In the genomic region with DNA sequence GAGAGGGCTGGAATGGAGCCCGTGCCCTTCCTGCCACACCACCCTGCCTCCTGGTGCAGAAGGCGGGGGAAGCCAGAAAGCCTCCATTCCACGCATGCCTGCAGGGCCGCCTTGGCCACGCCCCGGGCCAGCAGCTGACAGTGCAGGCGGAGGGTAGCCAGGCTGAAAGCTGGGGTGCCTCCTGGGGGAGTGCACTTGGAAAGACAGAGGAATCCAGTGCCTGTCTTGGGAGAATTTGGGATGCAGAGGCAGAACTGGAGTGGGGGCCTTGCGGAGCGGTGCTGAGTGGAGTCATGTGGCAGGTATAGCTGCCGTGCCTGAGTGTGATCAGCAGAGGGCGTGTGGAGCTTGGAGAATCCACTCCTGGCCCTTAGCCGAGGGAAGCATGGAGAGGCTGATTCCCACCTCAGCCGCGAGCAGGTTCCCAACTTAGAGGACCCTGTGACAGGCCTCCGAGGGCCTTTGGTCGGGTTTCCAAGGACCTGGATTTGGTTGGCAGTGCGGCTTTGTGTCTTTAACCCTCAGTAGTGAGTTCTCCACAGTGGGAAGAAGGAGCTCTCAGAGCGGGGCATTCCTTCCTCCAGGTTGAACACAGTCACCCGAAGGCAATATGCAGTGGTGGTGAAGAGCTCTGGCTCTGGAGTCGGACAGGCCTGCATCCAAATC, we compare ENCODE assay signal across 1 cellular context.
TF ChIP-seq lines count a peak whose summit lies in the region.

No MANE protein-coding gene starts in this region.

TF ChIP-seq in HepG2, 621 proteins besides CTCF, POLR2A, EP300 and RAD21 (continued from another document and continues in another):
- TF ChIP-seq, protein P1, sequence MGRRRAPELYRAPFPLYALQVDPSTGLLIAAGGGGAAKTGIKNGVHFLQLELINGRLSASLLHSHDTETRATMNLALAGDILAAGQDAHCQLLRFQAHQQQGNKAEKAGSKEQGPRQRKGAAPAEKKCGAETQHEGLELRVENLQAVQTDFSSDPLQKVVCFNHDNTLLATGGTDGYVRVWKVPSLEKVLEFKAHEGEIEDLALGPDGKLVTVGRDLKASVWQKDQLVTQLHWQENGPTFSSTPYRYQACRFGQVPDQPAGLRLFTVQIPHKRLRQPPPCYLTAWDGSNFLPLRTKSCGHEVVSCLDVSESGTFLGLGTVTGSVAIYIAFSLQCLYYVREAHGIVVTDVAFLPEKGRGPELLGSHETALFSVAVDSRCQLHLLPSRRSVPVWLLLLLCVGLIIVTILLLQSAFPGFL (CRISPR knock-in tag; IDR thresholded peaks at IDR 0.05): no peak
- TF ChIP-seq, protein P2, sequence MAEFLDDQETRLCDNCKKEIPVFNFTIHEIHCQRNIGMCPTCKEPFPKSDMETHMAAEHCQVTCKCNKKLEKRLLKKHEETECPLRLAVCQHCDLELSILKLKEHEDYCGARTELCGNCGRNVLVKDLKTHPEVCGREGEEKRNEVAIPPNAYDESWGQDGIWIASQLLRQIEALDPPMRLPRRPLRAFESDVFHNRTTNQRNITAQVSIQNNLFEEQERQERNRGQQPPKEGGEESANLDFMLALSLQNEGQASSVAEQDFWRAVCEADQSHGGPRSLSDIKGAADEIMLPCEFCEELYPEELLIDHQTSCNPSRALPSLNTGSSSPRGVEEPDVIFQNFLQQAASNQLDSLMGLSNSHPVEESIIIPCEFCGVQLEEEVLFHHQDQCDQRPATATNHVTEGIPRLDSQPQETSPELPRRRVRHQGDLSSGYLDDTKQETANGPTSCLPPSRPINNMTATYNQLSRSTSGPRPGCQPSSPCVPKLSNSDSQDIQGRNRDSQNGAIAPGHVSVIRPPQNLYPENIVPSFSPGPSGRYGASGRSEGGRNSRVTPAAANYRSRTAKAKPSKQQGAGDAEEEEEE (CRISPR knock-in tag; IDR thresholded peaks at IDR 0.05; ENCODE audit: borderline replicate concordance): no peak
- TF ChIP-seq NR2C2 (CRISPR knock-in tag; IDR thresholded peaks at IDR 0.05; ENCODE audit: borderline replicate concordance) (0 out of 2 replicates have a peak, but pooled peaks have one; percentile 30), GTF2F1 (IDR thresholded peaks at IDR 0.05; ENCODE audit: low read length) (no peak), KDM6A (CRISPR knock-in tag; IDR thresholded peaks at IDR 0.05; ENCODE audit: low read depth) (no peak), ZBTB38 (CRISPR knock-in tag; IDR thresholded peaks at IDR 0.05) (no peak; the same call in 1 of the 2 replicates), U2AF2 (IDR thresholded peaks at IDR 0.05; ENCODE audit: low read depth, low read length) (no peak), ZNF143 (CRISPR knock-in tag; IDR thresholded peaks at IDR 0.05) (no peak), ZNF790 (CRISPR knock-in tag; IDR thresholded peaks at IDR 0.05; ENCODE audit: borderline replicate concordance) (no peak), ZNF749 (CRISPR knock-in tag; IDR thresholded peaks at IDR 0.05; ENCODE audit: borderline replicate concordance) (0 out of 2 replicates have a peak, but pooled peaks have one; percentile 15), ZNF644 (CRISPR knock-in tag; IDR thresholded peaks at IDR 0.05; ENCODE audit: low read depth) (no peak), HOXA3 (CRISPR knock-in tag; IDR thresholded peaks at IDR 0.05) (peak; percentile 23; the same call in 1 of the 2 replicates), ARNT2 (CRISPR knock-in tag; IDR thresholded peaks at IDR 0.05; ENCODE audit: low read depth) (no peak), ZBTB3 (CRISPR knock-in tag; IDR thresholded peaks at IDR 0.05; ENCODE audit: borderline replicate concordance, low read depth) (no peak), SNAPC2 (CRISPR knock-in tag; IDR thresholded peaks at IDR 0.05) (peak; percentile 61; the same call in 1 of the 2 replicates), KLF12 (CRISPR knock-in tag; IDR thresholded peaks at IDR 0.05; ENCODE audit: borderline replicate concordance) (no peak), FOXA1 (IDR thresholded peaks at IDR 0.05) (no peak), FOXA1 (CRISPR knock-in tag; IDR thresholded peaks at IDR 0.05) (no peak), MTF2 (CRISPR knock-in tag; IDR thresholded peaks at IDR 0.05; ENCODE audit: borderline replicate concordance) (no peak), AGO2 (optimal IDR thresholded peaks at IDR 0.05; ENCODE audit: low read depth, low read length) (peak; percentile 87), DNMT1 (CRISPR knock-in tag; IDR thresholded peaks at IDR 0.05) (no peak), TBX2 (CRISPR knock-in tag; IDR thresholded peaks at IDR 0.05; ENCODE audit: borderline replicate concordance) (no peak), IRF2 (CRISPR knock-in tag; IDR thresholded peaks at IDR 0.05) (peak; percentile 44), CENPX (CRISPR knock-in tag; IDR thresholded peaks at IDR 0.05) (no peak), EZH2 (conservative IDR thresholded peaks at IDR 0.05; ENCODE audit: low read depth, low read length) (no peak), ZNF20 (CRISPR knock-in tag; IDR thresholded peaks at IDR 0.05) (no peak), RCOR2 (CRISPR knock-in tag; IDR thresholded peaks at IDR 0.05) (no peak), ZNF781 (CRISPR knock-in tag; IDR thresholded peaks at IDR 0.05; ENCODE audit: borderline replicate concordance, not compliant biosample characterization) (no peak), TMF1 (CRISPR knock-in tag; IDR thresholded peaks at IDR 0.05; ENCODE audit: low read depth) (no peak), ZFY (CRISPR knock-in tag; IDR thresholded peaks at IDR 0.05) (0 out of 2 replicates have a peak, but pooled peaks have one; percentile 23), ZNF337 (CRISPR knock-in tag; IDR thresholded peaks at IDR 0.05; ENCODE audit: borderline replicate concordance, low read depth) (no peak), XRCC5 (optimal IDR thresholded peaks at IDR 0.05; ENCODE audit: low read length) (peak; percentile 68), GPN1 (CRISPR knock-in tag; IDR thresholded peaks at IDR 0.05; ENCODE audit: borderline replicate concordance) (no peak)
- TF ChIP-seq, protein P3, sequence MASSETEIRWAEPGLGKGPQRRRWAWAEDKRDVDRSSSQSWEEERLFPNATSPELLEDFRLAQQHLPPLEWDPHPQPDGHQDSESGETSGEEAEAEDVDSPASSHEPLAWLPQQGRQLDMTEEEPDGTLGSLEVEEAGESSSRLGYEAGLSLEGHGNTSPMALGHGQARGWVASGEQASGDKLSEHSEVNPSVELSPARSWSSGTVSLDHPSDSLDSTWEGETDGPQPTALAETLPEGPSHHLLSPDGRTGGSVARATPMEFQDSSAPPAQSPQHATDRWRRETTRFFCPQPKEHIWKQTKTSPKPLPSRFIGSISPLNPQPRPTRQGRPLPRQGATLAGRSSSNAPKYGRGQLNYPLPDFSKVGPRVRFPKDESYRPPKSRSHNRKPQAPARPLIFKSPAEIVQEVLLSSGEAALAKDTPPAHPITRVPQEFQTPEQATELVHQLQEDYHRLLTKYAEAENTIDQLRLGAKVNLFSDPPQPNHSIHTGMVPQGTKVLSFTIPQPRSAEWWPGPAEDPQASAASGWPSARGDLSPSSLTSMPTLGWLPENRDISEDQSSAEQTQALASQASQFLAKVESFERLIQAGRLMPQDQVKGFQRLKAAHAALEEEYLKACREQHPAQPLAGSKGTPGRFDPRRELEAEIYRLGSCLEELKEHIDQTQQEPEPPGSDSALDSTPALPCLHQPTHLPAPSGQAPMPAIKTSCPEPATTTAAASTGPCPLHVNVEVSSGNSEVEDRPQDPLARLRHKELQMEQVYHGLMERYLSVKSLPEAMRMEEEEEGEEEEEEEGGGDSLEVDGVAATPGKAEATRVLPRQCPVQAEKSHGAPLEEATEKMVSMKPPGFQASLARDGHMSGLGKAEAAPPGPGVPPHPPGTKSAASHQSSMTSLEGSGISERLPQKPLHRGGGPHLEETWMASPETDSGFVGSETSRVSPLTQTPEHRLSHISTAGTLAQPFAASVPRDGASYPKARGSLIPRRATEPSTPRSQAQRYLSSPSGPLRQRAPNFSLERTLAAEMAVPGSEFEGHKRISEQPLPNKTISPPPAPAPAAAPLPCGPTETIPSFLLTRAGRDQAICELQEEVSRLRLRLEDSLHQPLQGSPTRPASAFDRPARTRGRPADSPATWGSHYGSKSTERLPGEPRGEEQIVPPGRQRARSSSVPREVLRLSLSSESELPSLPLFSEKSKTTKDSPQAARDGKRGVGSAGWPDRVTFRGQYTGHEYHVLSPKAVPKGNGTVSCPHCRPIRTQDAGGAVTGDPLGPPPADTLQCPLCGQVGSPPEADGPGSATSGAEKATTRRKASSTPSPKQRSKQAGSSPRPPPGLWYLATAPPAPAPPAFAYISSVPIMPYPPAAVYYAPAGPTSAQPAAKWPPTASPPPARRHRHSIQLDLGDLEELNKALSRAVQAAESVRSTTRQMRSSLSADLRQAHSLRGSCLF (CRISPR knock-in tag; IDR thresholded peaks at IDR 0.05; ENCODE audit: borderline replicate concordance): no peak
- TF ChIP-seq, protein P4, sequence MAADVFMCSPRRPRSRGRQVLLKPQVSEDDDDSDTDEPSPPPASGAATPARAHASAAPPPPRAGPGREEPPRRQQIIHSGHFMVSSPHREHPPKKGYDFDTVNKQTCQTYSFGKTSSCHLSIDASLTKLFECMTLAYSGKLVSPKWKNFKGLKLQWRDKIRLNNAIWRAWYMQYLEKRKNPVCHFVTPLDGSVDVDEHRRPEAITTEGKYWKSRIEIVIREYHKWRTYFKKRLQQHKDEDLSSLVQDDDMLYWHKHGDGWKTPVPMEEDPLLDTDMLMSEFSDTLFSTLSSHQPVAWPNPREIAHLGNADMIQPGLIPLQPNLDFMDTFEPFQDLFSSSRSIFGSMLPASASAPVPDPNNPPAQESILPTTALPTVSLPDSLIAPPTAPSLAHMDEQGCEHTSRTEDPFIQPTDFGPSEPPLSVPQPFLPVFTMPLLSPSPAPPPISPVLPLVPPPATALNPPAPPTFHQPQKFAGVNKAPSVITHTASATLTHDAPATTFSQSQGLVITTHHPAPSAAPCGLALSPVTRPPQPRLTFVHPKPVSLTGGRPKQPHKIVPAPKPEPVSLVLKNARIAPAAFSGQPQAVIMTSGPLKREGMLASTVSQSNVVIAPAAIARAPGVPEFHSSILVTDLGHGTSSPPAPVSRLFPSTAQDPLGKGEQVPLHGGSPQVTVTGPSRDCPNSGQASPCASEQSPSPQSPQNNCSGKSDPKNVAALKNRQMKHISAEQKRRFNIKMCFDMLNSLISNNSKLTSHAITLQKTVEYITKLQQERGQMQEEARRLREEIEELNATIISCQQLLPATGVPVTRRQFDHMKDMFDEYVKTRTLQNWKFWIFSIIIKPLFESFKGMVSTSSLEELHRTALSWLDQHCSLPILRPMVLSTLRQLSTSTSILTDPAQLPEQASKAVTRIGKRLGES (CRISPR knock-in tag; IDR thresholded peaks at IDR 0.05; ENCODE audit: borderline replicate concordance): no peak
- TF ChIP-seq, protein P5, sequence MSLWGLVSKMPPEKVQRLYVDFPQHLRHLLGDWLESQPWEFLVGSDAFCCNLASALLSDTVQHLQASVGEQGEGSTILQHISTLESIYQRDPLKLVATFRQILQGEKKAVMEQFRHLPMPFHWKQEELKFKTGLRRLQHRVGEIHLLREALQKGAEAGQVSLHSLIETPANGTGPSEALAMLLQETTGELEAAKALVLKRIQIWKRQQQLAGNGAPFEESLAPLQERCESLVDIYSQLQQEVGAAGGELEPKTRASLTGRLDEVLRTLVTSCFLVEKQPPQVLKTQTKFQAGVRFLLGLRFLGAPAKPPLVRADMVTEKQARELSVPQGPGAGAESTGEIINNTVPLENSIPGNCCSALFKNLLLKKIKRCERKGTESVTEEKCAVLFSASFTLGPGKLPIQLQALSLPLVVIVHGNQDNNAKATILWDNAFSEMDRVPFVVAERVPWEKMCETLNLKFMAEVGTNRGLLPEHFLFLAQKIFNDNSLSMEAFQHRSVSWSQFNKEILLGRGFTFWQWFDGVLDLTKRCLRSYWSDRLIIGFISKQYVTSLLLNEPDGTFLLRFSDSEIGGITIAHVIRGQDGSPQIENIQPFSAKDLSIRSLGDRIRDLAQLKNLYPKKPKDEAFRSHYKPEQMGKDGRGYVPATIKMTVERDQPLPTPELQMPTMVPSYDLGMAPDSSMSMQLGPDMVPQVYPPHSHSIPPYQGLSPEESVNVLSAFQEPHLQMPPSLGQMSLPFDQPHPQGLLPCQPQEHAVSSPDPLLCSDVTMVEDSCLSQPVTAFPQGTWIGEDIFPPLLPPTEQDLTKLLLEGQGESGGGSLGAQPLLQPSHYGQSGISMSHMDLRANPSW (CRISPR knock-in tag; IDR thresholded peaks at IDR 0.05; ENCODE audit: borderline replicate concordance): 0 out of 2 replicates have a peak, but pooled peaks have one; percentile 31
- TF ChIP-seq, protein P6, sequence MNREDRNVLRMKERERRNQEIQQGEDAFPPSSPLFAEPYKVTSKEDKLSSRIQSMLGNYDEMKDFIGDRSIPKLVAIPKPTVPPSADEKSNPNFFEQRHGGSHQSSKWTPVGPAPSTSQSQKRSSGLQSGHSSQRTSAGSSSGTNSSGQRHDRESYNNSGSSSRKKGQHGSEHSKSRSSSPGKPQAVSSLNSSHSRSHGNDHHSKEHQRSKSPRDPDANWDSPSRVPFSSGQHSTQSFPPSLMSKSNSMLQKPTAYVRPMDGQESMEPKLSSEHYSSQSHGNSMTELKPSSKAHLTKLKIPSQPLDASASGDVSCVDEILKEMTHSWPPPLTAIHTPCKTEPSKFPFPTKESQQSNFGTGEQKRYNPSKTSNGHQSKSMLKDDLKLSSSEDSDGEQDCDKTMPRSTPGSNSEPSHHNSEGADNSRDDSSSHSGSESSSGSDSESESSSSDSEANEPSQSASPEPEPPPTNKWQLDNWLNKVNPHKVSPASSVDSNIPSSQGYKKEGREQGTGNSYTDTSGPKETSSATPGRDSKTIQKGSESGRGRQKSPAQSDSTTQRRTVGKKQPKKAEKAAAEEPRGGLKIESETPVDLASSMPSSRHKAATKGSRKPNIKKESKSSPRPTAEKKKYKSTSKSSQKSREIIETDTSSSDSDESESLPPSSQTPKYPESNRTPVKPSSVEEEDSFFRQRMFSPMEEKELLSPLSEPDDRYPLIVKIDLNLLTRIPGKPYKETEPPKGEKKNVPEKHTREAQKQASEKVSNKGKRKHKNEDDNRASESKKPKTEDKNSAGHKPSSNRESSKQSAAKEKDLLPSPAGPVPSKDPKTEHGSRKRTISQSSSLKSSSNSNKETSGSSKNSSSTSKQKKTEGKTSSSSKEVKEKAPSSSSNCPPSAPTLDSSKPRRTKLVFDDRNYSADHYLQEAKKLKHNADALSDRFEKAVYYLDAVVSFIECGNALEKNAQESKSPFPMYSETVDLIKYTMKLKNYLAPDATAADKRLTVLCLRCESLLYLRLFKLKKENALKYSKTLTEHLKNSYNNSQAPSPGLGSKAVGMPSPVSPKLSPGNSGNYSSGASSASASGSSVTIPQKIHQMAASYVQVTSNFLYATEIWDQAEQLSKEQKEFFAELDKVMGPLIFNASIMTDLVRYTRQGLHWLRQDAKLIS (CRISPR knock-in tag; IDR thresholded peaks at IDR 0.05): no peak
- TF ChIP-seq, protein P7, sequence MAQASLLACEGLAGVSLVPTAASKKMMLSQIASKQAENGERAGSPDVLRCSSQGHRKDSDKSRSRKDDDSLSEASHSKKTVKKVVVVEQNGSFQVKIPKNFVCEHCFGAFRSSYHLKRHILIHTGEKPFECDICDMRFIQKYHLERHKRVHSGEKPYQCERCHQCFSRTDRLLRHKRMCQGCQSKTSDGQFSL (CRISPR knock-in tag; IDR thresholded peaks at IDR 0.05): no peak
